In genomic region chr7:8441106-8441590, GRCh38 we compare ENCODE assay signal across 36 cellular contexts. TPM values are rescaled to one million over a fixed set of nuclear protein-coding genes. Genes with fewer than 3 reads are reported as not detected.
DNase-seq lines count a peak whose midpoint lies in the region; ATAC-seq and TF ChIP-seq lines count a peak whose summit lies in the region.
"Had no signal": no experiment of that assay in that cellular context is flagged by ENCODE, and none has a peak within 500 bp of the region (broad histone marks: within the 10 kb centered on the region; RNA-seq: fewer than 3 reads in every experiment).

No MANE protein-coding gene starts in this region.

- peaks cover 100% of the 10 kb centered on the region for H3K27me3 ChIP-seq in endodermal cell (ENCODE audit: control insufficient read depth, insufficient read depth, low read length, poor library complexity, severe bottlenecking)
- H3K27me3 ChIP-seq: ovary had no signal

- no peak overlapping the region for H3K4me3 Mint-ChIP-seq in activated CD8-positive, alpha-beta memory T cell treated with anti-CD3 and anti-CD28 coated beads, Interleukin-2, amount 10 ng/mL, durations not matched to agents 7 days and 5 days
- H3K4me3 Mint-ChIP-seq in endodermal cell (peak overlapping the region; percentile 46), type B pancreatic cell (peak overlapping the region; percentile 39)
- H3K4me3 Mint-ChIP-seq: activated CD4-positive, alpha-beta T cell treated with anti-CD3 and anti-CD28 coated beads, Interleukin-2, amount 10 ng/mL, durations not matched to agents 24 days and 14 days; activated naive CD4-positive, alpha-beta T cell treated with anti-CD3 and anti-CD28 coated beads for 36 hours; CD4-positive, alpha-beta memory T cell; naive thymus-derived CD8-positive, alpha-beta T cell had no signal

- no peak for ATAC-seq in activated CD8-positive, alpha-beta memory T cell treated with anti-CD3 and anti-CD28 coated beads, Interleukin-2, amount 10 ng/mL, durations not matched to agents 7 days and 5 days
- no peak for ATAC-seq in GM18907 (IDR thresholded peaks at IDR 0.05; ENCODE audit: unreplicated experiment)
- ATAC-seq: K562; naive thymus-derived CD8-positive, alpha-beta T cell had no signal

- CTCF ChIA-PET in activated CD8-positive, alpha-beta memory T cell treated with anti-CD3 and anti-CD28 coated beads, Interleukin-2, amount 10 ng/mL, durations not matched to agents 7 days and 5 days (lab: Charles Lee) = interaction anchor here (1.0 to 1.3 kb wide), 2 partner anchors 21 to 283 kb away, joined by 3 read pairs; no protein-coding TSS in a partner anchor

- H3K27me3 Mint-ChIP-seq in activated CD8-positive, alpha-beta memory T cell treated with anti-CD3 and anti-CD28 coated beads, Interleukin-2, amount 10 ng/mL, durations not matched to agents 7 days and 5 days = peaks cover 86% of the 10 kb centered on the region
- H3K27me3 Mint-ChIP-seq in endodermal cell (ENCODE audit: insufficient read depth) (peaks cover 99% of the 10 kb centered on the region), type B pancreatic cell (peaks cover 100% of the 10 kb centered on the region)

- H3K27ac ChIP-seq in endodermal cell (ENCODE audit: low read depth, low read length) = no peak overlapping the region
- H3K27ac ChIP-seq: breast epithelium, ovary, Peyer's patch, stomach, thyroid gland, VCaP had no signal

- H3K4me3 ChIP-seq in endodermal cell (ENCODE audit: low read length) = peak overlapping the region; percentile 1
- H3K4me3 ChIP-seq: breast epithelium, K562, ovary, Peyer's patch, stomach, thyroid gland had no signal

- H3K9me3 ChIP-seq in endodermal cell (ENCODE audit: control insufficient read depth, low read length) = peaks cover 6% of the 10 kb centered on the region
- H3K9me3 ChIP-seq: thyroid gland had no signal

- no peaks in the 10 kb centered on the region for H3K36me3 ChIP-seq in endodermal cell (ENCODE audit: control insufficient read depth, insufficient read depth, low read length)
- H3K36me3 ChIP-seq: breast epithelium, ovary, Peyer's patch, stomach, thyroid gland had no signal

- no peak overlapping the region for H3K9ac ChIP-seq in endodermal cell (ENCODE audit: extremely low read depth, low read length, poor library complexity, severe bottlenecking)

- no peak for DNase-seq in activated CD8-positive, alpha-beta memory T cell treated with anti-CD3 and anti-CD28 coated beads, Interleukin-2, amount 10 ng/mL, durations not matched to agents 7 days and 5 days
- no peak for DNase-seq in activated CD8-positive, alpha-beta memory T cell treated with anti-CD3 and anti-CD28 coated beads for 24 hours
- DNase-seq in endodermal cell (peak; percentile 61), left kidney (ENCODE audit: low read depth, low spot score) (peak; percentile 21), type B pancreatic cell (ENCODE audit: extremely low spot score, unreplicated experiment) (no peak), NCI-H1092 treated with DMSO at 0.1 percent for 48 hours (lab: John Stamatoyannopoulos, UW) (no peak)
- no peak for DNase-seq in activated T-cell treated with anti-CD3 and anti-CD28 coated beads, Interleukin-2, amount 50 U/mL, for 1 hour
- DNase-seq: activated CD4-positive, alpha-beta T cell treated with anti-CD3 and anti-CD28 coated beads, Interleukin-2, amount 10 ng/mL, durations not matched to agents 24 days and 14 days; activated naive CD4-positive, alpha-beta T cell treated with anti-CD3 and anti-CD28 coated beads for 36 hours; activated T-cell treated with anti-CD3 and anti-CD28 coated beads, Interleukin-2, amount 50 U/mL, for 48 hours; CD4-positive, alpha-beta memory T cell; DMS 273 treated with DMSO at 0.1 percent for 48 hours; effector memory CD4-positive, alpha-beta T cell; erythroblast; GOT3; head of caudate nucleus; midbrain; MM.1S; naive thymus-derived CD8-positive, alpha-beta T cell; NCI-H1417 treated with DMSO at 0.1 percent for 48 hours; NCI-H510A treated with DMSO at 0.1 percent for 48 hours; ovary; Peyer's patch; SHP77 treated with DMSO at 0.1 percent for 48 hours; small intestine; stimulated activated CD4-positive, alpha-beta T cell treated with anti-CD3 and anti-CD28 coated beads, Interleukin-1b, Interleukin-23, amount 100 ng/mL, for 48 hours; stimulated activated CD8-positive, alpha-beta memory T cell treated with anti-CD3 and anti-CD28 coated beads, Interleukin-4, amount 100 ng/mL, for 48 hours; stomach; T-helper 9 cell; thyroid gland had no signal

- TF ChIP-seq CTCF in endodermal cell (conservative IDR thresholded peaks at IDR 0.05) = no peak
- no peak for TF ChIP-seq CTCF in type B pancreatic cell (conservative IDR thresholded peaks at IDR 0.05)

- peak overlapping the region; percentile 56 for H3K27ac Mint-ChIP-seq in activated CD8-positive, alpha-beta memory T cell treated with anti-CD3 and anti-CD28 coated beads, Interleukin-2, amount 10 ng/mL, durations not matched to agents 7 days and 5 days
- H3K27ac Mint-ChIP-seq in endodermal cell (no peak overlapping the region), type B pancreatic cell (no peak overlapping the region)
- H3K27ac Mint-ChIP-seq: activated CD4-positive, alpha-beta T cell treated with anti-CD3 and anti-CD28 coated beads, Interleukin-2, amount 10 ng/mL, durations not matched to agents 24 days and 14 days; activated naive CD4-positive, alpha-beta T cell treated with anti-CD3 and anti-CD28 coated beads for 36 hours; CD4-positive, alpha-beta memory T cell; naive thymus-derived CD8-positive, alpha-beta T cell had no signal

- H3K4me1 ChIP-seq in endodermal cell (ENCODE audit: control insufficient read depth, insufficient read depth, low read length) = peaks cover 7% of the 10 kb centered on the region
- H3K4me1 ChIP-seq: breast epithelium, Peyer's patch had no signal

- WGBS in endodermal cell (ENCODE audit: insufficient coverage in 1 of 2, insufficient read length in 1 of 2), 2 experiments = 2 to 3% methylated on average over 17 to 22 of the region's 22 CpGs

- H3K4me1 Mint-ChIP-seq in activated CD8-positive, alpha-beta memory T cell treated with anti-CD3 and anti-CD28 coated beads, Interleukin-2, amount 10 ng/mL, durations not matched to agents 7 days and 5 days = peaks cover 8% of the 10 kb centered on the region
- H3K4me1 Mint-ChIP-seq in endodermal cell (peaks cover 29% of the 10 kb centered on the region), type B pancreatic cell (ENCODE audit: unreplicated experiment) (peaks cover 19% of the 10 kb centered on the region)

- peaks cover 3% of the 10 kb centered on the region for H3K9me3 Mint-ChIP-seq in activated CD8-positive, alpha-beta memory T cell treated with anti-CD3 and anti-CD28 coated beads, Interleukin-2, amount 10 ng/mL, durations not matched to agents 7 days and 5 days (ENCODE audit: low read depth)
- H3K9me3 Mint-ChIP-seq in endodermal cell (no peaks in the 10 kb centered on the region), type B pancreatic cell (no peaks in the 10 kb centered on the region)

- peaks cover 3% of the 10 kb centered on the region for H3K36me3 Mint-ChIP-seq in activated CD8-positive, alpha-beta memory T cell treated with anti-CD3 and anti-CD28 coated beads, Interleukin-2, amount 10 ng/mL, durations not matched to agents 7 days and 5 days
- no peaks in the 10 kb centered on the region for H3K36me3 Mint-ChIP-seq in endodermal cell (ENCODE audit: low read depth)
- no peaks in the 10 kb centered on the region for H3K36me3 Mint-ChIP-seq in type B pancreatic cell

RNA-seq across cellular contexts. Expression of gene NXPH1, which starts 7.7 kb away (rescaled TPM):
- not detected for total RNA-seq in activated CD8-positive, alpha-beta memory T cell treated with anti-CD3 and anti-CD28 coated beads, Interleukin-2, amount 10 ng/mL, durations not matched to agents 7 days and 5 days
- total RNA-seq in endodermal cell = under 1 TPM in 1 of 2 donors, not detected in 1; 0.24 TPM
- polyA plus RNA-seq in endodermal cell (2013, experiment 1 of 2) = 0.28 TPM
- 0.17 TPM for polyA plus RNA-seq in endodermal cell (2013, experiment 2 of 2)
- 0.29 and 0.33 TPM in 2 replicates for total RNA-seq in type B pancreatic cell (ENCODE audit: low replicate concordance)
- total RNA-seq: A172; activated CD4-positive, alpha-beta T cell treated with anti-CD3 and anti-CD28 coated beads, Interleukin-2, amount 10 ng/mL, durations not matched to agents 24 days and 14 days; activated naive CD4-positive, alpha-beta T cell treated with anti-CD3 and anti-CD28 coated beads for 36 hours; CD4-positive, alpha-beta memory T cell; liver; naive thymus-derived CD8-positive, alpha-beta T cell; ovary; Peyer's patch; thyroid gland had no signal
- polyA plus RNA-seq: CD4-positive, alpha-beta memory T cell; K562; liver; naive thymus-derived CD8-positive, alpha-beta T cell; small intestine; stomach had no signal

Comparison
In these comparisons a context has a peak if more than half of its experiments do, and no peak if none do; other contexts are left out.
1. DNase-seq: peak in endodermal cell (single experiment) and left kidney (single experiment); none in activated CD8-positive, alpha-beta memory T cell treated with anti-CD3 and anti-CD28 coated beads, Interleukin-2, amount 10 ng/mL, durations not matched to agents 7 days and 5 days (single experiment), activated CD8-positive, alpha-beta memory T cell treated with anti-CD3 and anti-CD28 coated beads for 24 hours (single experiment), type B pancreatic cell (single experiment), NCI-H1092 treated with DMSO at 0.1 percent for 48 hours (single experiment) and activated T-cell treated with anti-CD3 and anti-CD28 coated beads, Interleukin-2, amount 50 U/mL, for 1 hour (single experiment).